Comparison of ENCODE assay signal across 1 cellular context in the genomic region with DNA sequence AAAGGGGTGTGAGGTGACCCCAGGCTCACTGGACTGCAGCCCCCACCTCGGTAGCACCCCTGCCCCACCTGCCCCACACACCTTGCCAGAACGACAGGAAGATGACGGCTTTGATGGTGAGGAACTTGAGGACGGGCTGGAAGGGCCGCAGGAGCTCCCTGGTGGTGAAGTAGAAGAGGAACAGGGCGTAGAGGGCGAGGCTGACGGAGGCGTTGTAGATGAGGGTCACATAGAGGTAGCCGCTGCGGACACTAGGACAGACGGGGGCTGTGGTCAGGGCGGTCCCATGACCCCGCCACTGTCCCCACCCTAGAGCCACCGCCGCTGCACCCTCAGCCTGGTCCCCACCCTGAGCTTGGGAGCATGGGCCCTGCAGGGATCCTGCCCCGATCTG.
TF ChIP-seq lines count a peak whose summit lies in the region.

No MANE protein-coding gene starts in this region.

TF ChIP-seq in Ishikawa, 13 proteins besides CTCF, POLR2A, EP300 and RAD21 (continued from another document):
- no peak for TF ChIP-seq TAF1 (IDR thresholded peaks at IDR 0.05; ENCODE audit: low read depth)
- no peak for TF ChIP-seq YY1 (IDR thresholded peaks at IDR 0.05; ENCODE audit: low read depth)
- TF ChIP-seq CREB1 (IDR thresholded peaks at IDR 0.05; ENCODE audit: low read depth) = no peak
TF ChIP-seq in Ishikawa: peak in this region for 0.
